In the genomic region with DNA sequence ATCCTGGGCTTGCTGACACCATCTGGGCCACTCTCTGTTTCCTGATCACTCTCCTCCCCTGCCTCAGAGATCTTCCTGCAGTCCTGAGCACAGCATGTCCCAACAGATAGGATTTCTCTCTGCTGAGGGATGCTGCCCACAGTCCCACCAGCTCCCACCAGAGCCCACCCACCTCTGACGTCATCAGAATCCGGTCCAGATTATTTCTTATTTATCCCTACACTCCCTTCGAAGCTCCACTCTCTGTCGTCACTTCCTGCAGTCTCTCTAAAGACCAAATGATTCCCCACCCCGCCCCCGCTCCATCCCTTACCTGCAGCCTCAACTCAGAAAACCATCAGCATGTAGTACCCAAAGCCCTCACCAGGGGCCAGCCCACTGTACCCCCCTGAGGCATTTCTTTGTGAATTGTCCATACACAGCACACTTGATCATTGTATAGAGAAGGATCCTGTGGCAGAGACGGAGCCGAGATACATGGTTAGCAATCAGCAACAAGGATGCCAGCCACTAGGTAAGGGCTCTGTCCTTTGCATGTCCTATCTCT, we compare ENCODE assay signal across 23 cellular contexts.
A peak's percentile ranks its signal among the peaks of the same experiment; 100 is the strongest.
DNase-seq lines count a peak whose midpoint lies in the region; ATAC-seq and TF ChIP-seq lines count a peak whose summit lies in the region.
"Had no signal": no experiment of that assay in that cellular context is flagged by ENCODE, and none has a peak within 500 bp of the region (broad histone marks: within the 10 kb centered on the region; RNA-seq: fewer than 3 reads in every experiment).

No MANE protein-coding gene starts in this region.

- H3K4ac ChIP-seq in mesendoderm (ENCODE audit: low read depth, low read length), result no peak overlapping the region

- no peak overlapping the region for H3K27ac Mint-ChIP-seq in WTC11
- no peak overlapping the region for H3K27ac Mint-ChIP-seq in Calu3 (ENCODE audit: unreplicated experiment)
- H3K27ac Mint-ChIP-seq: activated naive CD4-positive, alpha-beta T cell treated with anti-CD3 and anti-CD28 coated beads for 36 hours; IgD-negative memory B cell; stimulated activated naive CD8-positive, alpha-beta T cell treated with anti-CD3 and anti-CD28 coated beads, Interleukin-15, Interleukin-2, amounts not matched to agents 100 ng/mL and 50 ng/mL, for 24 hours had no signal

- H3K56ac ChIP-seq in mesendoderm (ENCODE audit: low read length), result no peak overlapping the region

- H3K9ac ChIP-seq in mesendoderm (ENCODE audit: low read length), result no peak overlapping the region

- no TSS peak for BruUV-seq in Calu3 (replicated peaks; lab: Mats Ljungman, UMichigan)

- H2BK120ac ChIP-seq in mesendoderm (ENCODE audit: low read depth, low read length), result no peak overlapping the region

- CTCF ChIA-PET in WTC11 (lab: Charles Lee) (interaction anchor here (0.5 to 2.0 kb wide), 12 partner anchors 16 to 604 kb away, joined by 3 to 6 read pairs (median 3); no protein-coding TSS in a partner anchor), Calu3 (lab: Charles Lee) (no interaction called here)

- H4K8ac ChIP-seq in mesendoderm (ENCODE audit: low read depth, low read length), result no peak overlapping the region

- no peaks in the 10 kb centered on the region for H3K79me1 ChIP-seq in mesendoderm (ENCODE audit: low read length)

- no peak overlapping the region for H2AK5ac ChIP-seq in mesendoderm (ENCODE audit: low read length)

- ATAC-seq in WTC11, result peak; percentile 99
- no peak for ATAC-seq in sciatic nerve

- WGBS in mesendoderm (ENCODE audit: extremely low coverage, insufficient coverage, low lambda C conversion rate), result no CpG with 5 or more reads among the region's 8 CpGs

- POLR2A ChIA-PET in WTC11 (lab: Charles Lee), result no interaction called here

- no peak overlapping the region for H3K23ac ChIP-seq in mesendoderm (ENCODE audit: low read length)

- no peak overlapping the region for H3K18ac ChIP-seq in mesendoderm (ENCODE audit: low read length)

- H3K36me3 ChIP-seq in H7 (replicated peaks; ENCODE audit: control insufficient read depth, insufficient read depth, low read length) (no peaks in the 10 kb centered on the region), mesendoderm (ENCODE audit: control insufficient read depth, insufficient read depth, low read length) (no peaks in the 10 kb centered on the region)
- H3K36me3 ChIP-seq: ascending aorta, ovary, upper lobe of left lung had no signal

- no peak overlapping the region for H2BK5ac ChIP-seq in mesendoderm (ENCODE audit: low read length)

- peak; percentile 77 for DNase-seq in ELF-1 (ENCODE audit: low read depth, low spot score)
- peak; percentile 84 for DNase-seq in H7
- DNase-seq in WTC11 (ENCODE audit: low spot score), result peak; percentile 77
- DNase-seq in mesendoderm, result peak; percentile 79
- DNase-seq in dermis blood vessel endothelial cell, result no peak
- no peak for DNase-seq in Calu3
- no peak for DNase-seq in sciatic nerve (ENCODE audit: low spot score)
- DNase-seq: activated CD4-positive, alpha-beta T cell treated with anti-CD3 and anti-CD28 coated beads, Interleukin-2, amount 50 U/mL, for 48 hours; activated naive CD4-positive, alpha-beta T cell treated with anti-CD3 and anti-CD28 coated beads for 36 hours; activated T-cell treated with anti-CD3 and anti-CD28 coated beads, Interleukin-2, amount 50 U/mL, for 1 hour; effector CD8-positive, alpha-beta T cell; EL; HCEC 1CT; head of caudate nucleus; NCI-H1048; NCI-H510A treated with DMSO at 0.1 percent for 48 hours; ovary; SHP77; upper lobe of left lung had no signal

- H3K27me3 ChIP-seq in H7 (ENCODE audit: control insufficient read depth, insufficient read depth, low read length) (no peaks in the 10 kb centered on the region; the same call in 1 of the 2 replicates), mesendoderm (ENCODE audit: insufficient read depth, low read length, poor library complexity) (no peaks in the 10 kb centered on the region)
- H3K27me3 ChIP-seq: ascending aorta, ovary, upper lobe of left lung had no signal

- H3K4me3 Mint-ChIP-seq in WTC11 (no peak overlapping the region), Calu3 (ENCODE audit: low read depth, unreplicated experiment) (no peak overlapping the region)
- H3K4me3 Mint-ChIP-seq: activated naive CD4-positive, alpha-beta T cell treated with anti-CD3 and anti-CD28 coated beads for 36 hours; IgD-negative memory B cell; stimulated activated naive CD8-positive, alpha-beta T cell treated with anti-CD3 and anti-CD28 coated beads, Interleukin-15, Interleukin-2, amounts not matched to agents 100 ng/mL and 50 ng/mL, for 24 hours had no signal

- H3K4me1 Mint-ChIP-seq in WTC11 (peaks cover 7% of the 10 kb centered on the region), Calu3 (ENCODE audit: low read depth, unreplicated experiment) (no peaks in the 10 kb centered on the region)
- H3K4me1 Mint-ChIP-seq: IgD-negative memory B cell had no signal

- intact Hi-C loops in Calu3 (cut with micrococcal nuclease; ENCODE audit: unreplicated experiment) (no loop called here), sciatic nerve (cut with DNase I) (no loop called here)

- no peak overlapping the region for H4K5ac ChIP-seq in mesendoderm (ENCODE audit: low read length)

- no peaks in the 10 kb centered on the region for H3K79me2 ChIP-seq in mesendoderm (ENCODE audit: control insufficient read depth, insufficient read depth, low read length)

- H2BK15ac ChIP-seq in mesendoderm (replicated peaks; ENCODE audit: low read depth), result no peak overlapping the region

- H3K27ac ChIP-seq in mesendoderm (ENCODE audit: low read depth, low read length), result no peak overlapping the region
- H3K27ac ChIP-seq: ascending aorta, ovary, upper lobe of left lung had no signal

- no peaks in the 10 kb centered on the region for H3K27me3 Mint-ChIP-seq in WTC11 (ENCODE audit: low read depth)
- H3K27me3 Mint-ChIP-seq in Calu3 (ENCODE audit: unreplicated experiment), result no peaks in the 10 kb centered on the region

- H3K4me3 ChIP-seq in H7 (ENCODE audit: insufficient read depth, low read depth, low read length) (no peak overlapping the region), mesendoderm (ENCODE audit: low read length) (no peak overlapping the region)
- H3K4me3 ChIP-seq: ascending aorta, lung, ovary, upper lobe of left lung had no signal

- H3K4me2 ChIP-seq in mesendoderm (ENCODE audit: low read length), result no peak overlapping the region

- TF ChIP-seq CTCF in WTC11 (IDR thresholded peaks at IDR 0.05) (peak; percentile 61), Calu3 (IDR thresholded peaks at IDR 0.05; ENCODE audit: unreplicated experiment) (no peak)

- H3K9me3 Mint-ChIP-seq in WTC11 (no peaks in the 10 kb centered on the region), Calu3 (ENCODE audit: low read depth, unreplicated experiment) (peaks cover 12% of the 10 kb centered on the region)
- H3K9me3 Mint-ChIP-seq: activated naive CD4-positive, alpha-beta T cell treated with anti-CD3 and anti-CD28 coated beads for 36 hours had no signal

- no peaks in the 10 kb centered on the region for H3K36me3 Mint-ChIP-seq in WTC11
- H3K36me3 Mint-ChIP-seq in Calu3 (ENCODE audit: insufficient read depth, unreplicated experiment), result no peaks in the 10 kb centered on the region
- H3K36me3 Mint-ChIP-seq: IgD-negative memory B cell had no signal

- H3K4me1 ChIP-seq in mesendoderm (ENCODE audit: control insufficient read depth, low read depth, low read length), result no peaks in the 10 kb centered on the region
- H3K4me1 ChIP-seq: ascending aorta, upper lobe of left lung had no signal

TF ChIP-seq in WTC11, 78 proteins besides CTCF, POLR2A, EP300 and RAD21:
- TF ChIP-seq MXD4 (CRISPR knock-in tag; IDR thresholded peaks at IDR 0.05; ENCODE audit: borderline replicate concordance), result no peak
- TF ChIP-seq SMAD4 (CRISPR knock-in tag; IDR thresholded peaks at IDR 0.05), result no peak
- TF ChIP-seq OVOL2 (CRISPR knock-in tag; IDR thresholded peaks at IDR 0.05; ENCODE audit: borderline replicate concordance), result no peak
- no peak for TF ChIP-seq NFATC4 (CRISPR knock-in tag; IDR thresholded peaks at IDR 0.05)
- no peak for TF ChIP-seq TEAD1 (CRISPR knock-in tag; IDR thresholded peaks at IDR 0.05)
- no peak for TF ChIP-seq GTF2I (CRISPR knock-in tag; conservative IDR thresholded peaks at IDR 0.05)
TF ChIP-seq in WTC11: peak in this region for 0.

Comparison
In these comparisons a context has a peak if more than half of its experiments do, and no peak if none do; other contexts are left out.
1. DNase-seq: peak in ELF-1 (single experiment), H7 (single experiment), WTC11 (single experiment) and mesendoderm (single experiment); none in dermis blood vessel endothelial cell (single experiment), Calu3 (single experiment) and sciatic nerve (single experiment).